ENCODE assay signal across 1 cellular context in genomic region chr5:38830521-38831051, GRCh38.
TF ChIP-seq lines count a peak whose summit lies in the region.

No MANE protein-coding gene starts in this region.

TF ChIP-seq in HepG2, 621 proteins besides CTCF, POLR2A, EP300 and RAD21 (continued from another document and continues in another):
- TF ChIP-seq ZNF280D (CRISPR knock-in tag; IDR thresholded peaks at IDR 0.05) (no peak), HDAC2 (CRISPR knock-in tag; IDR thresholded peaks at IDR 0.05) (peak; percentile 82), SOX13 (IDR thresholded peaks at IDR 0.05) (no peak), SOX13 (CRISPR knock-in tag; conservative IDR thresholded peaks at IDR 0.05 in 1 of 2, IDR thresholded peaks at IDR 0.05 in 1 of 2) (peak in 1 of 2 experiments; percentile 83; a peak in 2 of 4 replicates), ZEB1 (IDR thresholded peaks at IDR 0.05; ENCODE audit: insufficient replicate concordance, low read depth) (no peak), XRCC5 (optimal IDR thresholded peaks at IDR 0.05; ENCODE audit: low read length) (peak; percentile 20), BCL3 (CRISPR knock-in tag; IDR thresholded peaks at IDR 0.05) (no peak), GABPA (IDR thresholded peaks at IDR 0.05; ENCODE audit: low read depth, low read length) (no peak), GABPA (CRISPR knock-in tag; IDR thresholded peaks at IDR 0.05; ENCODE audit: low read depth) (no peak), ZSCAN20 (CRISPR knock-in tag; IDR thresholded peaks at IDR 0.05; ENCODE audit: borderline replicate concordance) (no peak), ZFP1 (CRISPR knock-in tag; IDR thresholded peaks at IDR 0.05) (peak; percentile 65; the same call in 1 of the 2 replicates), ZNF512B (CRISPR knock-in tag; IDR thresholded peaks at IDR 0.05; ENCODE audit: borderline replicate concordance) (no peak), NFE2L2 (IDR thresholded peaks at IDR 0.05; ENCODE audit: low read length) (no peak), ARNT (IDR thresholded peaks at IDR 0.05) (no peak), ISX (CRISPR knock-in tag; conservative IDR thresholded peaks at IDR 0.05) (no peak), LRRFIP1 (CRISPR knock-in tag; conservative IDR thresholded peaks at IDR 0.05) (no peak), ZNF605 (CRISPR knock-in tag; IDR thresholded peaks at IDR 0.05) (no peak), RNF219 (CRISPR knock-in tag; IDR thresholded peaks at IDR 0.05) (no peak), ZC3H13 (CRISPR knock-in tag; IDR thresholded peaks at IDR 0.05) (no peak), ZNF235 (CRISPR knock-in tag; IDR thresholded peaks at IDR 0.05; ENCODE audit: borderline replicate concordance) (no peak), TRAFD1 (CRISPR knock-in tag; IDR thresholded peaks at IDR 0.05; ENCODE audit: borderline replicate concordance) (no peak), ZNF567 (CRISPR knock-in tag; IDR thresholded peaks at IDR 0.05; ENCODE audit: borderline replicate concordance) (no peak), PRMT3 (CRISPR knock-in tag; IDR thresholded peaks at IDR 0.05; ENCODE audit: borderline replicate concordance, low read depth) (no peak), ZNF75D (CRISPR knock-in tag; IDR thresholded peaks at IDR 0.05; ENCODE audit: borderline replicate concordance) (no peak), KAT8 (CRISPR knock-in tag; IDR thresholded peaks at IDR 0.05) (peak; percentile 61), ZNF891 (CRISPR knock-in tag; IDR thresholded peaks at IDR 0.05) (no peak), ZNF326 (CRISPR knock-in tag; IDR thresholded peaks at IDR 0.05; ENCODE audit: borderline replicate concordance) (no peak), DNMT1 (CRISPR knock-in tag; IDR thresholded peaks at IDR 0.05) (no peak), ZNF343 (CRISPR knock-in tag; IDR thresholded peaks at IDR 0.05) (no peak), ZSCAN22 (CRISPR knock-in tag; IDR thresholded peaks at IDR 0.05) (no peak), GMEB1 (CRISPR knock-in tag; IDR thresholded peaks at IDR 0.05; ENCODE audit: borderline replicate concordance) (no peak), ZFP82 (CRISPR knock-in tag; IDR thresholded peaks at IDR 0.05; ENCODE audit: borderline replicate concordance) (no peak), PAX8 (CRISPR knock-in tag; IDR thresholded peaks at IDR 0.05; ENCODE audit: borderline replicate concordance) (no peak), KLF15 (CRISPR knock-in tag; IDR thresholded peaks at IDR 0.05; ENCODE audit: borderline replicate concordance) (no peak), ATF7 (IDR thresholded peaks at IDR 0.05) (peak; percentile 53; the same call in 1 of the 2 replicates), ATF7 (CRISPR knock-in tag; IDR thresholded peaks at IDR 0.05) (no peak), ZNF781 (CRISPR knock-in tag; IDR thresholded peaks at IDR 0.05; ENCODE audit: borderline replicate concordance, not compliant biosample characterization) (no peak), SRF (IDR thresholded peaks at IDR 0.05; ENCODE audit: low read depth, low read length) (no peak), PHB2 (IDR thresholded peaks at IDR 0.05; ENCODE audit: partially characterized antibody) (no peak), ZNF331 (CRISPR knock-in tag; IDR thresholded peaks at IDR 0.05) (peak; percentile 50; the same call in 1 of the 2 replicates), DMTF1 (CRISPR knock-in tag; IDR thresholded peaks at IDR 0.05) (no peak), AHR (CRISPR knock-in tag; IDR thresholded peaks at IDR 0.05) (no peak), ZNF205 (CRISPR knock-in tag; IDR thresholded peaks at IDR 0.05) (peak; percentile 44; the same call in 1 of the 2 replicates), ZNF44 (CRISPR knock-in tag; IDR thresholded peaks at IDR 0.05) (no peak), ZIK1 (CRISPR knock-in tag; IDR thresholded peaks at IDR 0.05; ENCODE audit: borderline replicate concordance, low read depth) (no peak), ZNF616 (CRISPR knock-in tag; IDR thresholded peaks at IDR 0.05; ENCODE audit: low read depth) (no peak), ZNF672 (CRISPR knock-in tag; IDR thresholded peaks at IDR 0.05) (no peak), NR2F1 (CRISPR knock-in tag; IDR thresholded peaks at IDR 0.05) (peak; percentile 92 to 94), NCOA2 (CRISPR knock-in tag; IDR thresholded peaks at IDR 0.05) (peak; percentile 87)
